ENCODE assay signal across 2 cellular contexts in genomic region chr5:127446626-127447025, GRCh38.
TF ChIP-seq lines count a peak whose summit lies in the region.

No MANE protein-coding gene starts in this region.

TF ChIP-seq in SK-N-SH, 30 proteins besides CTCF, POLR2A, EP300 and RAD21 (continued from another document):
- no peak for TF ChIP-seq POLR2AphosphoS5 (IDR thresholded peaks at IDR 0.05; ENCODE audit: low read depth, low read length)
- TF ChIP-seq ELF1 (IDR thresholded peaks at IDR 0.05), result no peak
- TF ChIP-seq GATA2 (CRISPR knock-in tag; IDR thresholded peaks at IDR 0.05), result no peak
- TF ChIP-seq SIN3A (IDR thresholded peaks at IDR 0.05; ENCODE audit: borderline replicate concordance, low read depth, low read length), result no peak
- TF ChIP-seq RXRA (IDR thresholded peaks at IDR 0.05; ENCODE audit: borderline replicate concordance, low read depth), result no peak
- TF ChIP-seq IRF3 (IDR thresholded peaks at IDR 0.05; ENCODE audit: low read depth, low read length), result no peak
- no peak for TF ChIP-seq MXI1 (IDR thresholded peaks at IDR 0.05; ENCODE audit: low read depth, low read length)
- TF ChIP-seq YY1 (IDR thresholded peaks at IDR 0.05; ENCODE audit: low read depth), result no peak
- TF ChIP-seq USF1 (IDR thresholded peaks at IDR 0.05; ENCODE audit: borderline replicate concordance, low read depth), result no peak
- no peak for TF ChIP-seq FOXM1 (IDR thresholded peaks at IDR 0.05; ENCODE audit: low read depth)
- no peak for TF ChIP-seq MAX (IDR thresholded peaks at IDR 0.05; ENCODE audit: low read depth)

TF ChIP-seq in SK-N-SH treated with all-trans-retinoic acid at 6 μM for 48 hours, 23 proteins besides CTCF, POLR2A, EP300 and RAD21 (continued from another document):
- no peak for TF ChIP-seq CREB5 (CRISPR knock-in tag; IDR thresholded peaks at IDR 0.05; ENCODE audit: low read depth)
- no peak for TF ChIP-seq TSHZ2 (CRISPR knock-in tag; IDR thresholded peaks at IDR 0.05)
- TF ChIP-seq ISL1 (CRISPR knock-in tag; IDR thresholded peaks at IDR 0.05), result no peak
- no peak for TF ChIP-seq ZNF565 (CRISPR knock-in tag; conservative IDR thresholded peaks at IDR 0.05; ENCODE audit: low read depth)
- TF ChIP-seq CSDC2 (CRISPR knock-in tag; IDR thresholded peaks at IDR 0.05), result no peak
- TF ChIP-seq TCF4 (CRISPR knock-in tag; IDR thresholded peaks at IDR 0.05; ENCODE audit: borderline replicate concordance), result no peak
- no peak for TF ChIP-seq POU6F1 (CRISPR knock-in tag; IDR thresholded peaks at IDR 0.05; ENCODE audit: borderline replicate concordance, low read depth)
- TF ChIP-seq OSR1 (CRISPR knock-in tag; IDR thresholded peaks at IDR 0.05), result no peak
- no peak for TF ChIP-seq ARNTL (CRISPR knock-in tag; IDR thresholded peaks at IDR 0.05; ENCODE audit: borderline replicate concordance, low read depth)
- TF ChIP-seq ESRRG (CRISPR knock-in tag; IDR thresholded peaks at IDR 0.05), result no peak
- no peak for TF ChIP-seq PATZ1 (CRISPR knock-in tag; IDR thresholded peaks at IDR 0.05; ENCODE audit: borderline replicate concordance)
- TF ChIP-seq GLIS3 (CRISPR knock-in tag; IDR thresholded peaks at IDR 0.05), result no peak
